Comparison of ENCODE assay signal across 10 cellular contexts in genomic region chr3:24520941-24521305, GRCh38. TPM values are rescaled to one million over a fixed set of nuclear protein-coding genes. Genes with fewer than 3 reads are reported as not detected.
DNase-seq lines count a peak whose midpoint lies in the region; ATAC-seq and TF ChIP-seq lines count a peak whose summit lies in the region.
"Had no signal": no experiment of that assay in that cellular context is flagged by ENCODE, and none has a peak within 500 bp of the region (broad histone marks: within the 10 kb centered on the region; RNA-seq: fewer than 3 reads in every experiment).

No MANE protein-coding gene starts in this region.

- no peaks in the 10 kb centered on the region for H3K36me3 Mint-ChIP-seq in MCF 10A (ENCODE audit: insufficient read depth, unreplicated experiment)
- H3K36me3 Mint-ChIP-seq: activated naive CD8-positive, alpha-beta T cell treated with anti-CD3 and anti-CD28 coated beads, Interleukin-2, amount 10 ng/mL, durations not matched to agents 7 days and 5 days; T-cell had no signal

- peaks cover 5% of the 10 kb centered on the region for H3K4me1 Mint-ChIP-seq in MCF 10A (ENCODE audit: insufficient read depth, unreplicated experiment)
- H3K4me1 Mint-ChIP-seq: activated naive CD8-positive, alpha-beta T cell treated with anti-CD3 and anti-CD28 coated beads, Interleukin-2, amount 10 ng/mL, durations not matched to agents 7 days and 5 days had no signal

- no peaks in the 10 kb centered on the region for H3K27me3 Mint-ChIP-seq in MCF 10A (ENCODE audit: insufficient read depth, unreplicated experiment)

- peak overlapping the region; percentile 70 for H3K4me3 ChIP-seq in HUES48 (ENCODE audit: low read depth, low read length)
- H3K4me3 ChIP-seq in kidney epithelial cell (ENCODE audit: low read depth, low read length), result peak overlapping the region; percentile 52
- peak overlapping the region in 7 of 8 donors; percentile 42 to 71 (median 57) for H3K4me3 ChIP-seq in spleen

- intact Hi-C loops in MCF 10A (cut with micrococcal nuclease), result no loop called here
- intact Hi-C loops in spleen (cut with DNase I; ENCODE audit: low total_unique reads), result loop anchor here (5.0 kb wide), 1 partner anchor 161 kb away; no protein-coding TSS in a partner anchor

- peak overlapping the region; percentile 7 for H3K27ac Mint-ChIP-seq in MCF 10A (ENCODE audit: low read depth, unreplicated experiment)
- H3K27ac Mint-ChIP-seq: activated naive CD8-positive, alpha-beta T cell treated with anti-CD3 and anti-CD28 coated beads, Interleukin-2, amount 10 ng/mL, durations not matched to agents 7 days and 5 days had no signal

- BruUV-seq in MCF 10A (replicated peaks; lab: Mats Ljungman, UMichigan), result no TSS peak

- CTCF ChIA-PET in MCF 10A (lab: Yijun Ruan, JAX), result interaction anchor here (0.6 to 1.2 kb wide), 7 partner anchors 9 to 365 kb away, joined by 3 to 4 read pairs (median 4); no protein-coding TSS in a partner anchor

- TF ChIP-seq POLR2A in spleen (IDR thresholded peaks at IDR 0.05), result no peak

- no peak for DNase-seq in MCF 10A (ENCODE audit: unreplicated experiment)
- no peak for DNase-seq in kidney epithelial cell (ENCODE audit: low read depth)
- no peak for DNase-seq in spleen
- DNase-seq in CD1c-positive myeloid dendritic cell (ENCODE audit: extremely low spot score), result no peak
- DNase-seq in anterior cingulate cortex (lab: John Stamatoyannopoulos, UW), result no peak
- DNase-seq: T-cell had no signal

- H3K4me1 ChIP-seq in HUES48 (ENCODE audit: control insufficient read depth, insufficient read depth, low read length) (peaks cover 21% of the 10 kb centered on the region), spleen (peaks cover 5 to 40% (median 19%) of the 10 kb centered on the region in 6 donors)

- POLR2A ChIA-PET in MCF 10A (lab: Yijun Ruan, JAX), result interaction anchor here (0.6 to 1.5 kb wide), 4 partner anchors 17 to 162 kb away, joined by 3 to 5 read pairs (median 4); no protein-coding TSS in a partner anchor

- no peaks in the 10 kb centered on the region for H3K9me3 Mint-ChIP-seq in MCF 10A (ENCODE audit: unreplicated experiment)
- H3K9me3 Mint-ChIP-seq: activated naive CD8-positive, alpha-beta T cell treated with anti-CD3 and anti-CD28 coated beads, Interleukin-2, amount 10 ng/mL, durations not matched to agents 7 days and 5 days had no signal

- ATAC-seq in GM19467 (IDR thresholded peaks at IDR 0.05; ENCODE audit: unreplicated experiment) (no peak), HG02840 (IDR thresholded peaks at IDR 0.05; ENCODE audit: low FRiP score, unreplicated experiment) (no peak)

- H3K36me3 ChIP-seq in HUES48 (ENCODE audit: control insufficient read depth, insufficient read depth, low read length) (no peaks in the 10 kb centered on the region), kidney epithelial cell (ENCODE audit: control insufficient read depth, insufficient read depth, low read length) (no peaks in the 10 kb centered on the region), spleen (no peaks in the 10 kb centered on the region)

- H3K9me3 ChIP-seq in HUES48 (ENCODE audit: control insufficient read depth, insufficient read depth, low read length) (no peaks in the 10 kb centered on the region), spleen (no peaks in the 10 kb centered on the region)

- H3K4me3 Mint-ChIP-seq in MCF 10A (ENCODE audit: unreplicated experiment), result peak overlapping the region; percentile 61
- H3K4me3 Mint-ChIP-seq: activated naive CD8-positive, alpha-beta T cell treated with anti-CD3 and anti-CD28 coated beads, Interleukin-2, amount 10 ng/mL, durations not matched to agents 7 days and 5 days had no signal

- H3K27ac ChIP-seq in HUES48 (ENCODE audit: low read depth, low read length), result no peak overlapping the region
- H3K27ac ChIP-seq in spleen, result peak overlapping the region in 5 of 8 donors; percentile 78 to 86 (median 81)

- no peak overlapping the region for H3K9ac ChIP-seq in HUES48 (ENCODE audit: low read depth, low read length)

- 26 to 53% (median 34%) methylated on average over 2 of the region's 2 CpGs for WGBS in spleen, 5 donors

- peaks cover 69% of the 10 kb centered on the region for H3K27me3 ChIP-seq in HUES48 (ENCODE audit: control insufficient read depth, insufficient read depth, low read length)
- H3K27me3 ChIP-seq in kidney epithelial cell (ENCODE audit: control insufficient read depth, insufficient read depth, low read length), result no peaks in the 10 kb centered on the region
- H3K27me3 ChIP-seq in spleen (replicated peaks in 1 of 7), result peaks cover 0 to 38% (median 10%) of the 10 kb centered on the region in 7 donors

- TF ChIP-seq CTCF in MCF 10A (IDR thresholded peaks at IDR 0.05; ENCODE audit: unreplicated experiment) (no peak), kidney epithelial cell (IDR thresholded peaks at IDR 0.05; ENCODE audit: insufficient read depth, low read length, poor library complexity, severe bottlenecking) (no peak), spleen (IDR thresholded peaks at IDR 0.05 in 8 of 11, conservative IDR thresholded peaks at IDR 0.05 in 3 of 11) (no peak)

RNA-seq across cellular contexts. Expression of gene THRB, which starts 26.3 kb away (rescaled TPM):
- total RNA-seq in MCF 10A (2022) (3.8 and 4.2 TPM in 2 replicates), kidney epithelial cell (2.0 and 3.1 TPM in 2 replicates), spleen (10 to 100 TPM in 6 of 7 donors, 1 to 10 TPM in 1; 7.6 to 26.6 (median 18.3) TPM)
- 1 to 10 TPM in 2 of 3 donors, under 1 TPM in 1; 1.00 to 3.7 (median 1.9) TPM for polyA plus RNA-seq in spleen
- total RNA-seq: activated naive CD8-positive, alpha-beta T cell treated with anti-CD3 and anti-CD28 coated beads, Interleukin-2, amount 10 ng/mL, durations not matched to agents 7 days and 5 days had no signal
